In genomic region chr6:41373919-41374617, GRCh38 we compare ENCODE assay signal across 11 cellular contexts. TPM values are rescaled to one million over a fixed set of nuclear protein-coding genes. Genes with fewer than 3 reads are reported as not detected.
DNase-seq lines count a peak whose midpoint lies in the region; ATAC-seq and TF ChIP-seq lines count a peak whose summit lies in the region.
"Had no signal": no experiment of that assay in that cellular context is flagged by ENCODE, and none has a peak within 500 bp of the region (broad histone marks: within the 10 kb centered on the region; RNA-seq: fewer than 3 reads in every experiment).

No MANE protein-coding gene starts in this region.

- H3K27me3 ChIP-seq in iPS-20b (ENCODE audit: insufficient read depth, low read length) (peaks cover 100% of the 10 kb centered on the region), testis (no peaks in the 10 kb centered on the region)

- no peaks in the 10 kb centered on the region for H3K9me3 ChIP-seq in iPS-20b (ENCODE audit: insufficient read depth, low read depth, low read length)
- H3K9me3 ChIP-seq in testis = no peaks in the 10 kb centered on the region
- H3K9me3 ChIP-seq: tibial artery had no signal

- H3K4me3 ChIP-seq in iPS-20b (ENCODE audit: low read length) (peak overlapping the region; percentile 49; the same call in 1 of the 2 replicates), testis (peak overlapping the region; percentile 19 to 32)

- ATAC-seq in HG03354 (IDR thresholded peaks at IDR 0.05; ENCODE audit: poor library complexity, severe bottlenecking, unreplicated experiment) (no peak), HG03135 (IDR thresholded peaks at IDR 0.05; ENCODE audit: unreplicated experiment) (no peak)

- TF ChIP-seq CTCF in testis (IDR thresholded peaks at IDR 0.05) = no peak

- H3K36me3 ChIP-seq in iPS-20b (ENCODE audit: insufficient read depth, low read depth, low read length) = no peaks in the 10 kb centered on the region
- no peaks in the 10 kb centered on the region for H3K36me3 ChIP-seq in testis (ENCODE audit: low read depth, missing control alignments)
- H3K36me3 ChIP-seq: tibial artery had no signal

- WGBS in testis, 2 donors = 0 to 6% methylated on average over 1 to 65 of the region's 65 CpGs

- TF ChIP-seq POLR2A in testis (IDR thresholded peaks at IDR 0.05) = no peak

- H3K9ac ChIP-seq in iPS-20b (ENCODE audit: low read depth, low read length) = no peak overlapping the region

- peak; percentile 21 for DNase-seq in stimulated activated CD4-positive, alpha-beta T cell treated with anti-CD3 and anti-CD28 coated beads, Interleukin-15, amount 100 ng/mL, for 24 hours
- DNase-seq in stimulated activated CD4-positive, alpha-beta T cell treated with anti-CD3 and anti-CD28 coated beads, Interleukin-4, amount 100 ng/mL, for 24 hours = no peak
- peak; percentile 56 for DNase-seq in activated CD8-positive, alpha-beta memory T cell treated with anti-CD3 and anti-CD28 coated beads, Interleukin-2, amount 50 U/mL, for 48 hours
- DNase-seq in testis (no peak), NCI-H526 treated with DMSO at 0.1 percent for 48 hours (lab: John Stamatoyannopoulos, UW) (no peak)
- DNase-seq: tibial artery had no signal

- H3K27ac ChIP-seq in iPS-20b (ENCODE audit: low read length) (no peak overlapping the region), testis (no peak overlapping the region)
- H3K27ac ChIP-seq: RWPE1, tibial artery had no signal

- H3K4me1 ChIP-seq in iPS-20b (ENCODE audit: insufficient read depth, low read length) (peaks cover 16% of the 10 kb centered on the region; the same call in 1 of the 2 replicates), testis (peaks cover 15% of the 10 kb centered on the region)

- intact Hi-C loops in testis (cut with DNase I; ENCODE audit: low total_unique reads) = no loop called here

RNA-seq across cellular contexts. Expression of gene NCR2, which starts 38.7 kb away (rescaled TPM):
- not detected for total RNA-seq in testis
- not detected for polyA plus RNA-seq in testis (ENCODE audit: insufficient read depth, low read depth, low replicate concordance)
- total RNA-seq: activated CD8-positive, alpha-beta memory T cell treated with anti-CD3 and anti-CD28 coated beads for 36 hours had no signal

Comparison
In these comparisons a context has a peak if more than half of its experiments do, and no peak if none do; other contexts are left out.
1. DNase-seq: peak in stimulated activated CD4-positive, alpha-beta T cell treated with anti-CD3 and anti-CD28 coated beads, Interleukin-15, amount 100 ng/mL, for 24 hours (single experiment) and activated CD8-positive, alpha-beta memory T cell treated with anti-CD3 and anti-CD28 coated beads, Interleukin-2, amount 50 U/mL, for 48 hours (single experiment); none in stimulated activated CD4-positive, alpha-beta T cell treated with anti-CD3 and anti-CD28 coated beads, Interleukin-4, amount 100 ng/mL, for 24 hours (single experiment), testis (single experiment) and NCI-H526 treated with DMSO at 0.1 percent for 48 hours (single experiment).